Comparison of ENCODE assay signal across 11 cellular contexts in the genomic region with DNA sequence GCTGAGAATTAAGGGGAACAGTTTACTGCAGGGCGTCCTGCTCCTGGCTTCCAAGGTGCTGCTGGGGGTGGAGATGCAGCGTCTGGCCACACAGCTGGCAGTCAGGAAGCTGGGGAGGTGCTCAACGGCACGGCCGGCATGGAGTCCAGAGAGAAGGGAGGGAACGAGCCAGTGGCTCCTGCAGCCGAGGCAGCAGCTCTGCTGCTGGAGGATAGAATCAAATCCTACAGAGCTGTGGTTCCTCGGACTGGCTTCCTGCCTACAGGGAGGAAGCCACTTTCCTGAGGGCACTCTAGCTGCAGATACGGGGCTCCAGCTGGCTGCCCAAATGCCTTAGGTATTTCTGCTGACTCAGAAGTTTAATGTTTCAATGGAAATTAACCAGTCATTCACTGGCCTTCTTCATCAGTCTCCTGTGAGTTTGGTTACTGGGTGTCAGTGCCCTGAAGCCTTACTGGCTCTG.
A peak's percentile ranks its signal among the peaks of the same experiment; 100 is the strongest.
DNase-seq lines count a peak whose midpoint lies in the region; ATAC-seq and TF ChIP-seq lines count a peak whose summit lies in the region.
"Had no signal": no experiment of that assay in that cellular context is flagged by ENCODE, and none has a peak within 500 bp of the region (broad histone marks: within the 10 kb centered on the region; RNA-seq: fewer than 3 reads in every experiment).

No MANE protein-coding gene starts in this region.

- H3K4me3 ChIP-seq in AG10803 (ENCODE audit: low read length) (no peak overlapping the region), muscle layer of colon (ENCODE audit: low read depth in 1 of 2, low read length in 2 of 2) (peak overlapping the region in 1 of 2 donors; percentile 16)

- peak; percentile 29 for ATAC-seq in esophagus mucosa
- ATAC-seq in HG03196 (IDR thresholded peaks at IDR 0.05; ENCODE audit: unreplicated experiment), result no peak
- no peak for ATAC-seq in HG02981 (IDR thresholded peaks at IDR 0.05; ENCODE audit: unreplicated experiment)

- H3K9me3 ChIP-seq in muscle layer of colon (ENCODE audit: low read length), result no peaks in the 10 kb centered on the region

- TF ChIP-seq CTCF in AG10803 (conservative IDR thresholded peaks at IDR 0.05; ENCODE audit: low read length), result no peak

- peaks cover 53% of the 10 kb centered on the region for H3K4me1 ChIP-seq in muscle layer of colon (ENCODE audit: insufficient read depth, low read length)

- peak overlapping the region; percentile 5 for H3K9ac ChIP-seq in muscle layer of colon (ENCODE audit: low read length)

- DNase-seq in AG10803 (ENCODE audit: low read depth) (peak; percentile 51), RPMI7951 (ENCODE audit: low read depth) (peak; percentile 72), DMS79 treated with DMSO at 0.1 percent for 48 hours (lab: John Stamatoyannopoulos, UW) (no peak)
- no peak for DNase-seq in activated CD4-positive, CD25-positive, alpha-beta regulatory T cell treated with anti-CD3 and anti-CD28 coated beads, Interleukin-2, amount 50 U/mL, for 72 hours
- DNase-seq: CD4-positive, CD25-positive, alpha-beta regulatory T cell; NCI-H2171 had no signal

- H3K27ac ChIP-seq in muscle layer of colon (ENCODE audit: low read depth, low read length), result peak overlapping the region; percentile 78
- H3K27ac ChIP-seq: epithelial cell of prostate had no signal

- H3K36me3 ChIP-seq in muscle layer of colon (ENCODE audit: insufficient read depth, low read length), result peaks cover 48% of the 10 kb centered on the region

- no peaks in the 10 kb centered on the region for H3K27me3 ChIP-seq in muscle layer of colon (ENCODE audit: control insufficient read depth in 1 of 2, insufficient read depth in 2 of 2, low read length in 2 of 2)

Comparison
In these comparisons a context has a peak if more than half of its experiments do, and no peak if none do; other contexts are left out.
1. DNase-seq: peak in AG10803 (single experiment) and RPMI7951 (single experiment); none in activated CD4-positive, CD25-positive, alpha-beta regulatory T cell treated with anti-CD3 and anti-CD28 coated beads, Interleukin-2, amount 50 U/mL, for 72 hours (single experiment) and DMS79 treated with DMSO at 0.1 percent for 48 hours (single experiment).